Comparison of ENCODE assay signal across 6 cellular contexts in genomic region chr12:40451661-40452060, GRCh38.
"Had no signal": no experiment of that assay in that cellular context is flagged by ENCODE, and none has a peak within 500 bp of the region (broad histone marks: within the 10 kb centered on the region; RNA-seq: fewer than 3 reads in every experiment).

No MANE protein-coding gene starts in this region.

- H3K27ac ChIP-seq: HL-60, KMS-11 had no signal

- DNase-seq: IMR-90, KBM-7, KG1 had no signal

- H3K4me3 ChIP-seq: K562 had no signal

- H3K9ac ChIP-seq: KMS-11 had no signal
